ENCODE assay signal across 32 cellular contexts in genomic region chr6:11023032-11023431, GRCh38. TPM values are rescaled to one million over a fixed set of nuclear protein-coding genes. Genes with fewer than 3 reads are reported as not detected.
DNase-seq lines count a peak whose midpoint lies in the region; ATAC-seq and TF ChIP-seq lines count a peak whose summit lies in the region.
"Had no signal": no experiment of that assay in that cellular context is flagged by ENCODE, and none has a peak within 500 bp of the region (broad histone marks: within the 10 kb centered on the region; RNA-seq: fewer than 3 reads in every experiment).

No MANE protein-coding gene starts in this region.

- H3K27me3 ChIP-seq in right cardiac atrium (ENCODE audit: control insufficient read depth, insufficient read depth), result no peaks in the 10 kb centered on the region
- H3K27me3 ChIP-seq: hepatocyte, Peyer's patch, SJSA1, thyroid gland, vagina had no signal

- ATAC-seq in Right ventricle myocardium inferior (peak; percentile 72), right cardiac atrium (peak; percentile 74 to 76), GM18870 (IDR thresholded peaks at IDR 0.05; ENCODE audit: unreplicated experiment) (no peak)
- ATAC-seq: A549; left colon; stimulated activated naive CD8-positive, alpha-beta T cell treated with anti-CD3 and anti-CD28 coated beads, Interleukin-15, amount 100 ng/mL, for 72 hours had no signal

- H3K4me1 ChIP-seq in right cardiac atrium (ENCODE audit: control insufficient read depth, insufficient read depth, low read length), result peaks cover 6% of the 10 kb centered on the region
- H3K4me1 ChIP-seq: A549, Peyer's patch, SJSA1, thyroid gland, vagina had no signal

- TF ChIP-seq CTCF in chondrocyte (IDR thresholded peaks at IDR 0.05), result no peak

- peaks cover 58% of the 10 kb centered on the region for H3K4me1 Mint-ChIP-seq in chondrocyte (ENCODE audit: low read depth)
- H3K4me1 Mint-ChIP-seq: CD4-positive, alpha-beta memory T cell; stimulated activated naive CD8-positive, alpha-beta T cell treated with anti-CD3 and anti-CD28 coated beads, Interleukin-15, amount 100 ng/mL, for 72 hours had no signal

- no peak overlapping the region for H3K4me3 Mint-ChIP-seq in chondrocyte (ENCODE audit: unreplicated experiment)
- H3K4me3 Mint-ChIP-seq: CD4-positive, alpha-beta memory T cell; naive B cell; stimulated activated naive CD8-positive, alpha-beta T cell treated with anti-CD3 and anti-CD28 coated beads, Interleukin-15, amount 100 ng/mL, for 72 hours had no signal

- H3K27me3 Mint-ChIP-seq in chondrocyte (ENCODE audit: low read depth), result no peaks in the 10 kb centered on the region

- intact Hi-C loops in Right ventricle myocardium inferior (cut with DNase I) (no loop called here), cardiac septum (cut with DNase I) (no loop called here), right cardiac atrium (cut with DNase I) (no loop called here)

- no peaks in the 10 kb centered on the region for H3K9me3 ChIP-seq in right cardiac atrium (ENCODE audit: control insufficient read depth, low read length)
- H3K9me3 ChIP-seq: A549, Peyer's patch, SJSA1, thyroid gland, vagina had no signal

- DNase-seq in Right ventricle myocardium inferior (ENCODE audit: missing footprints) (no peak), cardiac septum (ENCODE audit: low spot score) (no peak), chondrocyte (ENCODE audit: low spot score) (no peak), right cardiac atrium (no peak), kidney tubule cell (ENCODE audit: low spot score) (no peak), NCI-H187 (lab: John Stamatoyannopoulos, UW) (no peak)
- DNase-seq in activated T-cell treated with anti-CD3 and anti-CD28 coated beads, Interleukin-2, amount 50 U/mL, for 48 hours, result no peak
- DNase-seq: activated CD4-positive, alpha-beta T cell treated with anti-CD3 and anti-CD28 coated beads for 4 hours; activated CD8-positive, alpha-beta memory T cell treated with anti-CD3 and anti-CD28 coated beads for 24 hours; activated gamma-delta T cell treated with Interleukin-2 at 50 U/mL for 16 hours; AML-193; CD4-positive, alpha-beta memory T cell; left colon; mesendoderm; naive B cell; NCI-H1092; NCI-H1930; NCI-H2227 treated with DMSO at 0.1 percent for 48 hours; NCI-H69; Peyer's patch; stimulated activated CD8-positive, alpha-beta memory T cell treated with anti-CD3 and anti-CD28 coated beads, Interleukin-4, amount 100 ng/mL, for 48 hours; stimulated activated naive CD8-positive, alpha-beta T cell treated with anti-CD3 and anti-CD28 coated beads, Interleukin-15, amount 100 ng/mL, for 72 hours; thyroid gland had no signal

- H3K27ac ChIP-seq in right cardiac atrium (ENCODE audit: low read length), result no peak overlapping the region
- H3K27ac ChIP-seq: A549, hepatocyte, Peyer's patch, SJSA1, skin epidermis, thyroid gland, vagina had no signal

- no peaks in the 10 kb centered on the region for H3K36me3 Mint-ChIP-seq in chondrocyte (ENCODE audit: low read depth)
- H3K36me3 Mint-ChIP-seq: CD4-positive, alpha-beta memory T cell; naive B cell had no signal

- no peaks in the 10 kb centered on the region for H3K9me3 Mint-ChIP-seq in chondrocyte (ENCODE audit: low read depth)
- H3K9me3 Mint-ChIP-seq: CD4-positive, alpha-beta memory T cell; naive B cell; stimulated activated naive CD8-positive, alpha-beta T cell treated with anti-CD3 and anti-CD28 coated beads, Interleukin-15, amount 100 ng/mL, for 72 hours had no signal

- H3K4me3 ChIP-seq in right cardiac atrium (ENCODE audit: low read length), result no peak overlapping the region
- H3K4me3 ChIP-seq: A549, hepatocyte, Peyer's patch, SJSA1, skin epidermis, thyroid gland, vagina had no signal

- H3K27ac Mint-ChIP-seq in chondrocyte (ENCODE audit: unreplicated experiment), result peak overlapping the region; percentile 34
- H3K27ac Mint-ChIP-seq: CD4-positive, alpha-beta memory T cell; naive B cell; stimulated activated naive CD8-positive, alpha-beta T cell treated with anti-CD3 and anti-CD28 coated beads, Interleukin-15, amount 100 ng/mL, for 72 hours had no signal

RNA-seq across cellular contexts. Expression of gene ELOVL2, which starts 21.1 kb away (rescaled TPM):
- total RNA-seq in Right ventricle myocardium inferior, result 2.4 TPM
- 1.8 TPM for total RNA-seq in cardiac septum
- total RNA-seq in chondrocyte, result 18.1 to 41.3 TPM (median 18.2 TPM) in 3 replicates
- 1 to 10 TPM in 2 of 4 donors, under 1 TPM in 2; 0.61 to 1.3 (median 0.97) TPM for total RNA-seq in right cardiac atrium
- 1.4 TPM for polyA plus RNA-seq in right cardiac atrium
- total RNA-seq: CD4-positive, alpha-beta memory T cell; endothelial cell of umbilical vein; pulmonary artery endothelial cell; T-helper 2 cell treated with Interferon-gamma antibody and Interleukin-4, amounts not matched to agents 100 ng/mL and 5 ng/mL, for 36 hours had no signal
- polyA plus RNA-seq: CD4-positive, alpha-beta memory T cell; endothelial cell of umbilical vein had no signal
